8 cellular contexts compared by ENCODE assay signal in the genomic region with DNA sequence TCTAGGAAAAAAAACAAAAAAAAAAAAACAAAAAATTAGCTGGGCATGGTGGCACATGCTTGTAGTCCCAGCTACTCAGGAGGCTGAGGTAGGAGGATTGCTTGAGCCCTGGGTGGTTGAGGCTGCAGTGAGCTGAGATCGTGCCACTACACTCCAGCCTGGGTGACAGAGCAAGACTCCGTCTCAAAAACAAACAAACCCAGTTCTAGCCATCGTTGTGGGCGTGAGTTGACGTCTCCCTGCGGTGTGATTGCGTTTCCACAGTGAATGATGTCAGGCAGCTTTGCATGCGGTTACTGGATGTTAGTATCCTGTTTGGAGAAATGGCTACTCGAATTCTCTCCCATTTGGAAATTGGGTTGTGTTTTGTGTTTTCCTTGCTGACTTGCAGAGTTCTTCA.
DNase-seq lines count a peak whose midpoint lies in the region; ATAC-seq and TF ChIP-seq lines count a peak whose summit lies in the region.
"Not testable (repeated sequence)": the region's sequence is repeated elsewhere in the genome, so short reads cannot be mapped to it uniquely, and the experiment has no call there.

No MANE protein-coding gene starts in this region.

- intact Hi-C loops in IMR-90 (cut with micrococcal nuclease) = not testable (repeated sequence)

- DNase-seq in CD1c-positive myeloid dendritic cell (ENCODE audit: extremely low spot score) = peak; percentile 66
- peak; percentile 81 for DNase-seq in IMR-90
- peak; percentile 64 for DNase-seq in activated CD4-positive, alpha-beta T cell treated with anti-CD3 and anti-CD28 coated beads for 48 hours
- peak; percentile 61 to 67 for DNase-seq in fibroblast of lung (ENCODE audit: low read depth in 2 of 2)
- DNase-seq in nephron progenitor cell = not testable (repeated sequence)
- peak in 5 of 6 experiments; percentile 28 to 60 (median 38) for DNase-seq in stimulated activated naive CD4-positive, alpha-beta T cell (lab: John Stamatoyannopoulos, UW)

- not testable (repeated sequence) for H3K4me2 ChIP-seq in IMR-90 (ENCODE audit: low read depth, low read length)
- peak overlapping the region; percentile 66 for H3K4me2 ChIP-seq in fibroblast of lung (ENCODE audit: extremely low read depth, insufficient read depth, low read length)

- not testable (repeated sequence) for TF ChIP-seq POLR2A in IMR-90 (IDR thresholded peaks at IDR 0.05; ENCODE audit: low read depth, low read length)

- H3K79me2 ChIP-seq in fibroblast of lung (ENCODE audit: control insufficient read depth, insufficient read depth, low read length) = peaks cover 99% of the 10 kb centered on the region

- in situ Hi-C loops in IMR-90 (cut with MboI; ENCODE audit: low sequenced_read_pairs) = loop anchor here (5.0 kb wide), 1 partner anchor 59 kb away; no protein-coding TSS in a partner anchor

- CTCF ChIA-PET in IMR-90 (lab: Yijun Ruan, JAX) = interaction anchor here (0.6 to 1.1 kb wide), 2 partner anchors 19 to 219 kb away, joined by 3 read pairs; no protein-coding TSS in a partner anchor

- not testable (repeated sequence) for H3K9me3 Mint-ChIP-seq in activated T-helper 17 cell treated with anti-CD3 and anti-CD28 coated beads, Interleukin-2, amount 50 U/mL, for 72 hours; brain; nephron progenitor cell

- 0 out of 2 replicates have a peak, but pooled peaks have one; percentile 7 for ATAC-seq in IMR-90 (ENCODE audit: low read depth)
- not testable (repeated sequence) for ATAC-seq in activated T-helper 17 cell treated with anti-CD3 and anti-CD28 coated beads, Interleukin-2, amount 50 U/mL, for 72 hours (replicated peaks)

- not testable (repeated sequence) for H4K5ac ChIP-seq in IMR-90 (ENCODE audit: low read depth, low read length)

- not testable (repeated sequence) for H3K9me3 ChIP-seq in IMR-90 (ENCODE audit: control insufficient read depth, insufficient read depth, low read length); fibroblast of lung (ENCODE audit: control insufficient read depth, insufficient read depth, low read depth, low read length)

- peaks cover 7 to 96% of the 10 kb centered on the region in 2 experiments; a peak in 3 of 4 replicates for H3K79me1 ChIP-seq in IMR-90 (ENCODE audit: low read depth in 1 of 2, low read length in 2 of 2)

- WGBS in IMR-90 (ENCODE audit: extremely low coverage in 2 of 2, insufficient read length in 1 of 2), 2 experiments = 33% methylated on average over 3 of the region's 9 CpGs; no CpG with 5 or more reads in 1 of the 2 experiments

- TF ChIP-seq RAD21 in IMR-90 (IDR thresholded peaks at IDR 0.05; ENCODE audit: low read length) = not testable (repeated sequence)

- H3K36me3 ChIP-seq in IMR-90 (ENCODE audit: control insufficient read depth, insufficient read depth, low read length); fibroblast of lung (ENCODE audit: control insufficient read depth, insufficient read depth, low read length): not testable (repeated sequence)

- H2BK20ac ChIP-seq in IMR-90 (ENCODE audit: low read depth, low read length) = not testable (repeated sequence)

- not testable (repeated sequence) for H2AK5ac ChIP-seq in IMR-90 (ENCODE audit: low read depth, low read length)

- not testable (repeated sequence) for H3K9ac ChIP-seq in IMR-90 (ENCODE audit: low read depth, low read length); fibroblast of lung (ENCODE audit: insufficient read depth, low read length)

- H3K9me1 ChIP-seq in IMR-90 (ENCODE audit: insufficient read depth, low read length) = peaks cover 43% of the 10 kb centered on the region

- H3K4ac ChIP-seq in IMR-90 (ENCODE audit: low read depth, low read length) = peak overlapping the region; percentile 29; the same call in 1 of the 2 replicates

- not testable (repeated sequence) for H3K27ac ChIP-seq in IMR-90 (ENCODE audit: insufficient read depth, low read length)
- H3K27ac ChIP-seq in fibroblast of lung (ENCODE audit: insufficient read depth, low read length) = peak overlapping the region; percentile 75

- BruUV-seq in IMR-90 (replicated peaks; lab: Mats Ljungman, UMichigan) = not testable (repeated sequence)

- not testable (repeated sequence) for H3K27me3 Mint-ChIP-seq in activated T-helper 17 cell treated with anti-CD3 and anti-CD28 coated beads, Interleukin-2, amount 50 U/mL, for 72 hours; brain; nephron progenitor cell (ENCODE audit: low read depth, poor library complexity)

- not testable (repeated sequence) for H2AFZ ChIP-seq in IMR-90 (replicated peaks; ENCODE audit: low read length, poor library complexity); fibroblast of lung (ENCODE audit: low read length)

- H3K23ac ChIP-seq in IMR-90 (ENCODE audit: low read depth, low read length) = 0 out of 2 replicates have a peak overlapping the region, but pooled peaks have one; percentile 52

- peak overlapping the region in 1 of 2 experiments; percentile 2; a peak in 1 of 4 replicates for H4K8ac ChIP-seq in IMR-90 (ENCODE audit: low read depth in 2 of 2, low read length in 2 of 2)

- H2AK9ac ChIP-seq in IMR-90 (replicated peaks; ENCODE audit: low read depth, low read length, poor library complexity) = not testable (repeated sequence)

- TF ChIP-seq CTCF in IMR-90 (conservative IDR thresholded peaks at IDR 0.05; ENCODE audit: low read depth, low read length); brain (conservative IDR thresholded peaks at IDR 0.05); fibroblast of lung (conservative IDR thresholded peaks at IDR 0.05 in 1 of 2, IDR thresholded peaks at IDR 0.05 in 1 of 2; ENCODE audit: low read depth in 1 of 2, low read length in 2 of 2); nephron progenitor cell (IDR thresholded peaks at IDR 0.05): not testable (repeated sequence)

- H3K14ac ChIP-seq in IMR-90 (replicated peaks; ENCODE audit: low read depth, low read length) = 0 out of 2 replicates have a peak overlapping the region, but pooled peaks have one; percentile 72

- peaks cover 73% of the 10 kb centered on the region for H4K20me1 ChIP-seq in IMR-90 (ENCODE audit: insufficient read depth, low read length)
- H4K20me1 ChIP-seq in fibroblast of lung (ENCODE audit: control insufficient read depth, extremely low read depth, insufficient read depth, low read length) = not testable (repeated sequence)

- not testable (repeated sequence) for H3K4me3 ChIP-seq in IMR-90 (ENCODE audit: insufficient read depth, low read depth, low read length); fibroblast of lung (replicated peaks in 1 of 4; ENCODE audit: control extremely low read depth in 1 of 4, insufficient read depth in 1 of 4, low read depth in 3 of 4, low read length in 4 of 4)

- H2BK5ac ChIP-seq in IMR-90 (ENCODE audit: low read depth, low read length, poor library complexity, severe bottlenecking) = not testable (repeated sequence)

- H3K4me1 Mint-ChIP-seq in activated T-helper 17 cell treated with anti-CD3 and anti-CD28 coated beads, Interleukin-2, amount 50 U/mL, for 72 hours = peaks cover 28% of the 10 kb centered on the region
- H3K4me1 Mint-ChIP-seq in brain (peaks cover 54% of the 10 kb centered on the region), nephron progenitor cell (peaks cover 59% of the 10 kb centered on the region)

- dilution Hi-C loops in IMR-90 (cut with HindIII; ENCODE audit: low sequenced_read_pairs, unreplicated experiment) = not testable (repeated sequence)

- H3K27ac Mint-ChIP-seq in activated T-helper 17 cell treated with anti-CD3 and anti-CD28 coated beads, Interleukin-2, amount 50 U/mL, for 72 hours = peak overlapping the region; percentile 63
- H3K27ac Mint-ChIP-seq in brain (peak overlapping the region in 4 of 5 experiments; percentile 6 to 73 (median 54)), nephron progenitor cell (peak overlapping the region; percentile 75)

- H3K18ac ChIP-seq in IMR-90 (ENCODE audit: low read depth, low read length) = not testable (repeated sequence)

- not testable (repeated sequence) for H2BK15ac ChIP-seq in IMR-90 (ENCODE audit: low read depth, low read length)

- not testable (repeated sequence) for H3K27me3 ChIP-seq in IMR-90 (ENCODE audit: control insufficient read depth, insufficient read depth, low read length); fibroblast of lung (ENCODE audit: control insufficient read depth, insufficient read depth, low read length)

- not testable (repeated sequence) for H4K91ac ChIP-seq in IMR-90 (ENCODE audit: insufficient read depth, low read depth, low read length)

- POLR2A ChIA-PET in IMR-90 (lab: Charles Lee; ENCODE audit: unreplicated experiment) = interaction anchor here (0.6 kb wide), 1 partner anchor 15 kb away, joined by 4 read pairs; no protein-coding TSS in a partner anchor

- not testable (repeated sequence) for H3K56ac ChIP-seq in IMR-90 (ENCODE audit: extremely low read depth, insufficient read depth, low read length)

- H3K36me3 Mint-ChIP-seq in activated T-helper 17 cell treated with anti-CD3 and anti-CD28 coated beads, Interleukin-2, amount 50 U/mL, for 72 hours (ENCODE audit: low read depth) = peaks cover 14% of the 10 kb centered on the region
- H3K36me3 Mint-ChIP-seq in brain = peaks cover 11% of the 10 kb centered on the region
- H3K36me3 Mint-ChIP-seq in nephron progenitor cell (ENCODE audit: low read depth) = peaks cover 12% of the 10 kb centered on the region

- H3K4me1 ChIP-seq in IMR-90 (ENCODE audit: control insufficient read depth, insufficient read depth, low read length) (peaks cover 57% of the 10 kb centered on the region), fibroblast of lung (ENCODE audit: control insufficient read depth, extremely low read depth, insufficient read depth, low read length) (peaks cover 44% of the 10 kb centered on the region)

- H3K4me3 Mint-ChIP-seq in activated T-helper 17 cell treated with anti-CD3 and anti-CD28 coated beads, Interleukin-2, amount 50 U/mL, for 72 hours = peak overlapping the region; percentile 34
- not testable (repeated sequence) for H3K4me3 Mint-ChIP-seq in brain, nephron progenitor cell

- not testable (repeated sequence) for H2BK120ac ChIP-seq in IMR-90 (ENCODE audit: low read depth, low read length)

TF ChIP-seq in IMR-90, 13 proteins besides CTCF, POLR2A, EP300 and RAD21:
- TF ChIP-seq BHLHE40 (IDR thresholded peaks at IDR 0.05; ENCODE audit: low read depth, low read length) (peak; percentile 17; the same call in 1 of the 2 replicates), CEBPB (IDR thresholded peaks at IDR 0.05; ENCODE audit: low read depth, low read length) (peak; percentile 45), RCOR1 (IDR thresholded peaks at IDR 0.05; ENCODE audit: insufficient replicate concordance, low read length) (peak; percentile 49)
